ENCODE assay signal across 25 cellular contexts in the genomic region with DNA sequence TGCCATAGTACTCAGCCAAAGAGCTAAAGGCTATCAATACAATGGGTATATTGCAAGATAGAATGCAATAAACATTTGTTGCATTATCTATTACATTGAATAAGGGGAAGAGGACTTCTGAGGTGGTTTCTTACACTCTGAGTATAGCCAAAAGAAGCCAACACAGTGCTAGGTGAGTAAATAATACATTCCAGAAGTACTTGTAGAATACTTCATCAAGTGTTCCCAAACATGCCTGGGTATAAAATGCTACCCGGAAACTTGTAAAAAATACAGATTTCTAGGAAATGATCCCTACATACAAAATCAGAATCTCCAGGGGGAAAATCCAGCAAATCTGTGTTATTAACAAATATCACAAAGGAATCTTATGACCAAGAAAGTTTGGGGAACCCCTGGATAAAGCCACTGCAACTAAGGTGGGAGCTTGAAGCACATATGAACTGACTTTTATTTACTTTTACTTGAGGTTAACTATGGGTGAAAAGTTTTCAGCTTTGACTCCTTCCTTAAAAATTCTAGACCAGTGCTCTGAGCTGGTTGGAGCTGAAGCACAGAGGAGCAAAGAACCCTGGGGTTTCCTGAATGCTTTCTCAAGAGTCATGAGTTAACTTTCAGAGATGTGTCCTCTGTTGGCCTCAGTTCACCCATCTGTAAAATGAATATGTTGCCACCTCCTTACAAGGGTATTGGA.
"Had no signal": no experiment of that assay in that cellular context is flagged by ENCODE, and none has a peak within 500 bp of the region (broad histone marks: within the 10 kb centered on the region; RNA-seq: fewer than 3 reads in every experiment).

No MANE protein-coding gene starts in this region.

- ATAC-seq: stimulated activated effector memory CD8-positive, alpha-beta T cell treated with anti-CD3 and anti-CD28 coated beads, Interleukin-12 subunit alpha, Interleukin-12 subunit beta, amount 100 ng/mL, for 72 hours; stimulated activated memory B cell treated with anti-CD40 and anti-IgM and Interleukin-4, amounts not matched to agents 10 μg/mL and 1 μg/mL and 100 μg/mL, for 72 hours; stimulated activated naive B cell treated with anti-CD40 and anti-IgM and Interleukin-4, amounts not matched to agents 10 μg/mL and 1 μg/mL and 100 μg/mL, for 72 hours; stimulated activated naive CD8-positive, alpha-beta T cell treated with anti-CD3 and anti-CD28 coated beads, Interleukin-15, amount 100 ng/mL, for 72 hours; stimulated activated naive CD8-positive, alpha-beta T cell treated with anti-CD3 and anti-CD28 coated beads, Interleukin-15, Interleukin-2, amounts not matched to agents 100 U/mL and 50 U/mL, for 24 hours had no signal

- DNase-seq: stimulated activated CD4-positive, alpha-beta T cell treated with anti-CD3 and anti-CD28 coated beads, Interleukin-2, amount 100 ng/mL, for 48 hours; stimulated activated CD4-positive, alpha-beta T cell treated with anti-CD3 and anti-CD28 coated beads, Interleukin-4, amount 100 ng/mL, for 1 hour; stimulated activated CD4-positive, alpha-beta T cell treated with anti-CD3 and anti-CD28 coated beads, Interleukin-4, amount 100 ng/mL, for 24 hours; stimulated activated CD4-positive, alpha-beta T cell treated with anti-CD3 and anti-CD28 coated beads, Interleukin-4, amount 100 ng/mL, for 4 hours; stimulated activated CD8-positive, alpha-beta memory T cell treated with anti-CD3 and anti-CD28 coated beads, Interleukin-4, amount 100 ng/mL, for 48 hours; stimulated activated naive B cell treated with anti-CD40 and anti-IgM and Interleukin-4, amounts not matched to agents 10 μg/mL and 1 μg/mL and 100 μg/mL, for 72 hours; stimulated activated naive CD4-positive, alpha-beta T cell; stimulated activated naive CD4-positive, alpha-beta T cell treated with Interleukin-2 at 50 U/mL for 16 hours; stimulated activated naive CD8-positive, alpha-beta T cell treated with anti-CD3 and anti-CD28 coated beads, Interleukin-15, amount 100 ng/mL, for 72 hours; stimulated activated naive CD8-positive, alpha-beta T cell treated with anti-CD3 and anti-CD28 coated beads, Interleukin-15, Interleukin-2, amounts not matched to agents 100 U/mL and 50 U/mL, for 24 hours; stomach; substantia nigra; testis; thyroid gland; tibial artery; transverse colon; trophoblast cell; upper lobe of left lung; uterus had no signal

- H3K9me3 ChIP-seq: suprapubic skin, testis, thoracic aorta, thyroid gland, tibial artery, tibial nerve, transverse colon, upper lobe of left lung, uterus, vagina had no signal

- H3K27me3 ChIP-seq: stomach, suprapubic skin, testis, thyroid gland, tibial artery, tibial nerve, transverse colon, upper lobe of left lung, uterus, vagina had no signal

- H3K4me1 ChIP-seq: stomach, suprapubic skin, testis, tibial artery, tibial nerve, transverse colon, upper lobe of left lung, uterus, vagina had no signal

- H3K4me3 ChIP-seq: stomach, suprapubic skin, testis, thoracic aorta, thyroid gland, tibial artery, tibial nerve, transverse colon, upper lobe of left lung, uterus, vagina had no signal

- H3K27ac ChIP-seq: stomach, suprapubic skin, testis, thoracic aorta, thyroid gland, tibial artery, tibial nerve, transverse colon, upper lobe of left lung, uterus, vagina had no signal

- H3K36me3 ChIP-seq: stomach, suprapubic skin, thoracic aorta, thyroid gland, tibial artery, tibial nerve, transverse colon, upper lobe of left lung, uterus, vagina had no signal
